In genomic region chr4:173370130-173370476, GRCh38 we compare ENCODE assay signal across 1 cellular context.
TF ChIP-seq lines count a peak whose summit lies in the region.

No MANE protein-coding gene starts in this region.

TF ChIP-seq in IMR-90, 13 proteins besides CTCF, POLR2A, EP300 and RAD21 (continued from another document):
- no peak for TF ChIP-seq ELK1 (IDR thresholded peaks at IDR 0.05; ENCODE audit: borderline replicate concordance, low read depth, low read length)
- TF ChIP-seq CHD1 (IDR thresholded peaks at IDR 0.05; ENCODE audit: low read depth, low read length), result no peak
